ENCODE assay signal across 1 cellular context in the genomic region with DNA sequence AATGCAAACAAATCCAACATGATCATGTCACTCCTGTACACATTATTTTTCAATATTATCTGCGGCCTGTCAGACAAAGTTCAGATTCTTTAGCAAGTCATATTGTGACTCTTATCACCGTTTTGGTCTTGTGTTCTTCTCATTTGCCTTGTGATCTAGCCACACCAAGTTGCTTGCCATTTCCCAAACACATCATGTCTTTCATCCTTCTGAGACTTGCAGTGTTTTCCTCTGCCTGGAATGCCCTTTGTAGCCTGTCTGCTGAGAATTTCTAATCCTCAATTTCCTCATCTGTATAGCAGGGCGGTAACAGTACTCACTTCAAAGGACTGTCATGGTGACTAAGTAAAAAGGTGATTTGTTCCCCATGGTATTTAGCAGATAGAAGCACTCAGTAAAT.
A peak's percentile ranks its signal among the peaks of the same experiment; 100 is the strongest.
TF ChIP-seq lines count a peak whose summit lies in the region.

No MANE protein-coding gene starts in this region.

TF ChIP-seq in HepG2, 621 proteins besides CTCF, POLR2A, EP300 and RAD21 (continued from another document and continues in another):
- TF ChIP-seq, protein P1, sequence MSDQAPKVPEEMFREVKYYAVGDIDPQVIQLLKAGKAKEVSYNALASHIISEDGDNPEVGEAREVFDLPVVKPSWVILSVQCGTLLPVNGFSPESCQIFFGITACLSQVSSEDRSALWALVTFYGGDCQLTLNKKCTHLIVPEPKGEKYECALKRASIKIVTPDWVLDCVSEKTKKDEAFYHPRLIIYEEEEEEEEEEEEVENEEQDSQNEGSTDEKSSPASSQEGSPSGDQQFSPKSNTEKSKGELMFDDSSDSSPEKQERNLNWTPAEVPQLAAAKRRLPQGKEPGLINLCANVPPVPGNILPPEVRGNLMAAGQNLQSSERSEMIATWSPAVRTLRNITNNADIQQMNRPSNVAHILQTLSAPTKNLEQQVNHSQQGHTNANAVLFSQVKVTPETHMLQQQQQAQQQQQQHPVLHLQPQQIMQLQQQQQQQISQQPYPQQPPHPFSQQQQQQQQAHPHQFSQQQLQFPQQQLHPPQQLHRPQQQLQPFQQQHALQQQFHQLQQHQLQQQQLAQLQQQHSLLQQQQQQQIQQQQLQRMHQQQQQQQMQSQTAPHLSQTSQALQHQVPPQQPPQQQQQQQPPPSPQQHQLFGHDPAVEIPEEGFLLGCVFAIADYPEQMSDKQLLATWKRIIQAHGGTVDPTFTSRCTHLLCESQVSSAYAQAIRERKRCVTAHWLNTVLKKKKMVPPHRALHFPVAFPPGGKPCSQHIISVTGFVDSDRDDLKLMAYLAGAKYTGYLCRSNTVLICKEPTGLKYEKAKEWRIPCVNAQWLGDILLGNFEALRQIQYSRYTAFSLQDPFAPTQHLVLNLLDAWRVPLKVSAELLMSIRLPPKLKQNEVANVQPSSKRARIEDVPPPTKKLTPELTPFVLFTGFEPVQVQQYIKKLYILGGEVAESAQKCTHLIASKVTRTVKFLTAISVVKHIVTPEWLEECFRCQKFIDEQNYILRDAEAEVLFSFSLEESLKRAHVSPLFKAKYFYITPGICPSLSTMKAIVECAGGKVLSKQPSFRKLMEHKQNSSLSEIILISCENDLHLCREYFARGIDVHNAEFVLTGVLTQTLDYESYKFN (CRISPR knock-in tag; conservative IDR thresholded peaks at IDR 0.05) = peak; percentile 35; the same call in 1 of the 2 replicates
- peak; percentile 55; the same call in 1 of the 2 replicates for TF ChIP-seq ISL2 (CRISPR knock-in tag; IDR thresholded peaks at IDR 0.05)
- TF ChIP-seq SP4 (CRISPR knock-in tag; IDR thresholded peaks at IDR 0.05) = no peak
- no peak for TF ChIP-seq KLF15 (CRISPR knock-in tag; IDR thresholded peaks at IDR 0.05; ENCODE audit: borderline replicate concordance)
- no peak for TF ChIP-seq YY1 (IDR thresholded peaks at IDR 0.05; ENCODE audit: insufficient read depth, insufficient replicate concordance, low read depth, low read length)
- TF ChIP-seq ZNF605 (CRISPR knock-in tag; IDR thresholded peaks at IDR 0.05) = no peak
- TF ChIP-seq, protein P2, sequence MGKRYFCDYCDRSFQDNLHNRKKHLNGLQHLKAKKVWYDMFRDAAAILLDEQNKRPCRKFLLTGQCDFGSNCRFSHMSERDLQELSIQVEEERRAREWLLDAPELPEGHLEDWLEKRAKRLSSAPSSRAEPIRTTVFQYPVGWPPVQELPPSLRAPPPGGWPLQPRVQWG (CRISPR knock-in tag; IDR thresholded peaks at IDR 0.05; ENCODE audit: borderline replicate concordance, low read depth) = no peak
- no peak for TF ChIP-seq KAT2B (IDR thresholded peaks at IDR 0.05; ENCODE audit: borderline replicate concordance, low read depth, low read length)
- no peak for TF ChIP-seq BHLHE40 (IDR thresholded peaks at IDR 0.05; ENCODE audit: low read length)
- no peak for TF ChIP-seq ZBTB1 (CRISPR knock-in tag; IDR thresholded peaks at IDR 0.05; ENCODE audit: borderline replicate concordance)
- no peak for TF ChIP-seq ZSCAN30 (CRISPR knock-in tag; IDR thresholded peaks at IDR 0.05)
- TF ChIP-seq USF2 (IDR thresholded peaks at IDR 0.05; ENCODE audit: low read depth, low read length) = no peak
- TF ChIP-seq USF2 (CRISPR knock-in tag; IDR thresholded peaks at IDR 0.05; ENCODE audit: borderline replicate concordance) = no peak
- TF ChIP-seq TRIM24 (CRISPR knock-in tag; IDR thresholded peaks at IDR 0.05) = no peak
- TF ChIP-seq SNAPC4 (CRISPR knock-in tag; IDR thresholded peaks at IDR 0.05) = no peak
- TF ChIP-seq HMG20A (CRISPR knock-in tag; IDR thresholded peaks at IDR 0.05; ENCODE audit: borderline replicate concordance) = peak; percentile 63; the same call in 1 of the 2 replicates
- TF ChIP-seq ZNF207 (IDR thresholded peaks at IDR 0.05; ENCODE audit: borderline replicate concordance) = no peak
- no peak for TF ChIP-seq ARNTL (CRISPR knock-in tag; IDR thresholded peaks at IDR 0.05)
- peak; percentile 64 for TF ChIP-seq ELF3 (CRISPR knock-in tag; IDR thresholded peaks at IDR 0.05)
- no peak for TF ChIP-seq TAF15 (IDR thresholded peaks at IDR 0.05; ENCODE audit: low read depth, low read length, poor library complexity, severe bottlenecking)
- no peak for TF ChIP-seq ZNF547 (CRISPR knock-in tag; IDR thresholded peaks at IDR 0.05)
- TF ChIP-seq, protein P3, sequence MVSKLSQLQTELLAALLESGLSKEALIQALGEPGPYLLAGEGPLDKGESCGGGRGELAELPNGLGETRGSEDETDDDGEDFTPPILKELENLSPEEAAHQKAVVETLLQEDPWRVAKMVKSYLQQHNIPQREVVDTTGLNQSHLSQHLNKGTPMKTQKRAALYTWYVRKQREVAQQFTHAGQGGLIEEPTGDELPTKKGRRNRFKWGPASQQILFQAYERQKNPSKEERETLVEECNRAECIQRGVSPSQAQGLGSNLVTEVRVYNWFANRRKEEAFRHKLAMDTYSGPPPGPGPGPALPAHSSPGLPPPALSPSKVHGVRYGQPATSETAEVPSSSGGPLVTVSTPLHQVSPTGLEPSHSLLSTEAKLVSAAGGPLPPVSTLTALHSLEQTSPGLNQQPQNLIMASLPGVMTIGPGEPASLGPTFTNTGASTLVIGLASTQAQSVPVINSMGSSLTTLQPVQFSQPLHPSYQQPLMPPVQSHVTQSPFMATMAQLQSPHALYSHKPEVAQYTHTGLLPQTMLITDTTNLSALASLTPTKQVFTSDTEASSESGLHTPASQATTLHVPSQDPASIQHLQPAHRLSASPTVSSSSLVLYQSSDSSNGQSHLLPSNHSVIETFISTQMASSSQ (IDR thresholded peaks at IDR 0.05; ENCODE audit: low read depth) = 0 out of 2 replicates have a peak, but pooled peaks have one; percentile 21
- TF ChIP-seq, protein P3 (CRISPR knock-in tag; IDR thresholded peaks at IDR 0.05; ENCODE audit: borderline replicate concordance) = no peak; the same call in 1 of the 2 replicates
- no peak for TF ChIP-seq KLF9 (CRISPR knock-in tag; IDR thresholded peaks at IDR 0.05; ENCODE audit: low read depth)
- peak; percentile 32; the same call in 1 of the 2 replicates for TF ChIP-seq HDAC2 (CRISPR knock-in tag; IDR thresholded peaks at IDR 0.05)
- no peak for TF ChIP-seq SMARCE1 (IDR thresholded peaks at IDR 0.05; ENCODE audit: borderline replicate concordance)
- TF ChIP-seq CREM (IDR thresholded peaks at IDR 0.05) = peak; percentile 73
- no peak for TF ChIP-seq CREM (CRISPR knock-in tag; IDR thresholded peaks at IDR 0.05)
- no peak for TF ChIP-seq MTF2 (CRISPR knock-in tag; IDR thresholded peaks at IDR 0.05; ENCODE audit: borderline replicate concordance)
- no peak for TF ChIP-seq LBX2 (CRISPR knock-in tag; IDR thresholded peaks at IDR 0.05; ENCODE audit: borderline replicate concordance)
- TF ChIP-seq FOXP1 (IDR thresholded peaks at IDR 0.05) = no peak
- peak; percentile 66; the same call in 1 of the 2 replicates for TF ChIP-seq FOXP1 (CRISPR knock-in tag; IDR thresholded peaks at IDR 0.05)
- TF ChIP-seq ZC3H4 (CRISPR knock-in tag; IDR thresholded peaks at IDR 0.05; ENCODE audit: borderline replicate concordance) = no peak
- 0 out of 2 replicates have a peak, but pooled peaks have one; percentile 6 for TF ChIP-seq RXRB (CRISPR knock-in tag; IDR thresholded peaks at IDR 0.05; ENCODE audit: borderline replicate concordance)
- TF ChIP-seq SP5 (CRISPR knock-in tag; IDR thresholded peaks at IDR 0.05; ENCODE audit: borderline replicate concordance, low read depth) = peak; percentile 33; the same call in 1 of the 2 replicates
- no peak for TF ChIP-seq PBX3 (CRISPR knock-in tag; IDR thresholded peaks at IDR 0.05; ENCODE audit: borderline replicate concordance)
- no peak for TF ChIP-seq RFX3 (CRISPR knock-in tag; IDR thresholded peaks at IDR 0.05)
- no peak for TF ChIP-seq PRPF4 (IDR thresholded peaks at IDR 0.05; ENCODE audit: low read depth, low read length, poor library complexity, severe bottlenecking)
- TF ChIP-seq, protein P4, sequence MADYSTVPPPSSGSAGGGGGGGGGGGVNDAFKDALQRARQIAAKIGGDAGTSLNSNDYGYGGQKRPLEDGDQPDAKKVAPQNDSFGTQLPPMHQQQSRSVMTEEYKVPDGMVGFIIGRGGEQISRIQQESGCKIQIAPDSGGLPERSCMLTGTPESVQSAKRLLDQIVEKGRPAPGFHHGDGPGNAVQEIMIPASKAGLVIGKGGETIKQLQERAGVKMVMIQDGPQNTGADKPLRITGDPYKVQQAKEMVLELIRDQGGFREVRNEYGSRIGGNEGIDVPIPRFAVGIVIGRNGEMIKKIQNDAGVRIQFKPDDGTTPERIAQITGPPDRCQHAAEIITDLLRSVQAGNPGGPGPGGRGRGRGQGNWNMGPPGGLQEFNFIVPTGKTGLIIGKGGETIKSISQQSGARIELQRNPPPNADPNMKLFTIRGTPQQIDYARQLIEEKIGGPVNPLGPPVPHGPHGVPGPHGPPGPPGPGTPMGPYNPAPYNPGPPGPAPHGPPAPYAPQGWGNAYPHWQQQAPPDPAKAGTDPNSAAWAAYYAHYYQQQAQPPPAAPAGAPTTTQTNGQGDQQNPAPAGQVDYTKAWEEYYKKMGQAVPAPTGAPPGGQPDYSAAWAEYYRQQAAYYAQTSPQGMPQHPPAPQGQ (CRISPR knock-in tag; IDR thresholded peaks at IDR 0.05; ENCODE audit: borderline replicate concordance) = no peak
- TF ChIP-seq ZNF709 (CRISPR knock-in tag; IDR thresholded peaks at IDR 0.05) = no peak
- TF ChIP-seq NR2F2 (IDR thresholded peaks at IDR 0.05; ENCODE audit: borderline replicate concordance, low read depth) = no peak
- no peak for TF ChIP-seq RFXANK (CRISPR knock-in tag; IDR thresholded peaks at IDR 0.05)
- TF ChIP-seq PPARG (CRISPR knock-in tag; conservative IDR thresholded peaks at IDR 0.05) = 0 out of 2 replicates have a peak, but pooled peaks have one; percentile 16
- TF ChIP-seq TBL1XR1 (IDR thresholded peaks at IDR 0.05; ENCODE audit: borderline replicate concordance, low read length, partially characterized antibody) = no peak
- TF ChIP-seq YEATS4 (CRISPR knock-in tag; IDR thresholded peaks at IDR 0.05; ENCODE audit: borderline replicate concordance) = no peak
